In genomic region chr2:171317492-171318125, GRCh38 we compare ENCODE assay signal across 8 cellular contexts.
DNase-seq lines count a peak whose midpoint lies in the region; ATAC-seq lines count a peak whose summit lies in the region.

No MANE protein-coding gene starts in this region.

- peaks cover 43% of the 10 kb centered on the region for H3K36me3 Mint-ChIP-seq in activated T-cell treated with anti-CD3 and anti-CD28 coated beads, Interleukin-2, amount 50 U/mL, for 24 hours (ENCODE audit: low read depth)
- H3K36me3 Mint-ChIP-seq in activated T-helper 17 cell treated with anti-CD3 and anti-CD28 coated beads, Interleukin-2, amount 50 U/mL, for 72 hours (ENCODE audit: low read depth): peaks cover 22% of the 10 kb centered on the region

- H3K9me3 Mint-ChIP-seq in activated T-cell treated with anti-CD3 and anti-CD28 coated beads, Interleukin-2, amount 50 U/mL, for 24 hours: peaks cover 5% of the 10 kb centered on the region
- H3K9me3 Mint-ChIP-seq in activated T-helper 17 cell treated with anti-CD3 and anti-CD28 coated beads, Interleukin-2, amount 50 U/mL, for 72 hours: no peaks in the 10 kb centered on the region

- H3K4me1 Mint-ChIP-seq in activated T-cell treated with anti-CD3 and anti-CD28 coated beads, Interleukin-2, amount 50 U/mL, for 24 hours (ENCODE audit: low read depth): peaks cover 60% of the 10 kb centered on the region
- H3K4me1 Mint-ChIP-seq in activated T-helper 17 cell treated with anti-CD3 and anti-CD28 coated beads, Interleukin-2, amount 50 U/mL, for 72 hours: peaks cover 34% of the 10 kb centered on the region

- H3K27me3 ChIP-seq in MG63: no peaks in the 10 kb centered on the region

- ATAC-seq in HG02870 (IDR thresholded peaks at IDR 0.05; ENCODE audit: unreplicated experiment) (peak; percentile 41), sciatic nerve (peak; percentile 60), GM21360 (IDR thresholded peaks at IDR 0.05; ENCODE audit: unreplicated experiment) (no peak)
- ATAC-seq in activated T-helper 17 cell treated with anti-CD3 and anti-CD28 coated beads, Interleukin-2, amount 50 U/mL, for 72 hours (replicated peaks): peak; percentile 27

- no peaks in the 10 kb centered on the region for H3K36me3 ChIP-seq in MG63

- peak; percentile 55 for DNase-seq in activated T-cell treated with anti-CD3 and anti-CD28 coated beads, Interleukin-2, amount 50 U/mL, for 24 hours
- no peak for DNase-seq in activated T-cell treated with anti-CD3 and anti-CD28 coated beads for 4 hours
- no peak for DNase-seq in sciatic nerve (ENCODE audit: low spot score)
- DNase-seq in AML-193 (lab: John Stamatoyannopoulos, UW): no peak
- no peak for DNase-seq in MG63

- no peak overlapping the region for H3K4me3 ChIP-seq in MG63

- intact Hi-C loops in sciatic nerve (cut with DNase I): no loop called here

- H3K27me3 Mint-ChIP-seq in activated T-cell treated with anti-CD3 and anti-CD28 coated beads, Interleukin-2, amount 50 U/mL, for 24 hours: no peaks in the 10 kb centered on the region
- no peaks in the 10 kb centered on the region for H3K27me3 Mint-ChIP-seq in activated T-helper 17 cell treated with anti-CD3 and anti-CD28 coated beads, Interleukin-2, amount 50 U/mL, for 72 hours

- peak overlapping the region; percentile 73 for H3K4me3 Mint-ChIP-seq in activated T-cell treated with anti-CD3 and anti-CD28 coated beads, Interleukin-2, amount 50 U/mL, for 24 hours
- H3K4me3 Mint-ChIP-seq in activated T-helper 17 cell treated with anti-CD3 and anti-CD28 coated beads, Interleukin-2, amount 50 U/mL, for 72 hours: peak overlapping the region; percentile 68

- no peaks in the 10 kb centered on the region; the same call in 1 of the 2 replicates for H3K9me3 ChIP-seq in MG63

- peak overlapping the region; percentile 100 for H3K27ac Mint-ChIP-seq in activated T-cell treated with anti-CD3 and anti-CD28 coated beads, Interleukin-2, amount 50 U/mL, for 24 hours
- peak overlapping the region; percentile 95 for H3K27ac Mint-ChIP-seq in activated T-helper 17 cell treated with anti-CD3 and anti-CD28 coated beads, Interleukin-2, amount 50 U/mL, for 72 hours
